ENCODE assay signal across 5 cellular contexts in genomic region chr17:83134456-83134855, GRCh38. TPM values are rescaled to one million over a fixed set of nuclear protein-coding genes. Genes with fewer than 3 reads are reported as not detected.
A peak's percentile ranks its signal among the peaks of the same experiment; 100 is the strongest.
DNase-seq lines count a peak whose midpoint lies in the region; ATAC-seq and TF ChIP-seq lines count a peak whose summit lies in the region.
"Not testable (repeated sequence)": the region's sequence is repeated elsewhere in the genome, so short reads cannot be mapped to it uniquely, and the experiment has no call there.

No MANE protein-coding gene starts in this region.

- H3K9me3 Mint-ChIP-seq in chondrocyte (ENCODE audit: low read depth); osteocyte (ENCODE audit: unreplicated experiment): not testable (repeated sequence)

- not testable (repeated sequence) for H3K27me3 Mint-ChIP-seq in chondrocyte (ENCODE audit: low read depth); osteocyte (ENCODE audit: unreplicated experiment)

- H3K27me3 ChIP-seq in sigmoid colon, upper lobe of right lung: not testable (repeated sequence)

- not testable (repeated sequence) for ATAC-seq in Right ventricle myocardium superior (ENCODE audit: poor library complexity); upper lobe of right lung

- H3K4me3 ChIP-seq in sigmoid colon, upper lobe of right lung: not testable (repeated sequence)

- H3K27ac Mint-ChIP-seq in chondrocyte (ENCODE audit: unreplicated experiment); osteocyte (ENCODE audit: unreplicated experiment): not testable (repeated sequence)

- not testable (repeated sequence) for H3K36me3 ChIP-seq in sigmoid colon, upper lobe of right lung

- 91 to 94% methylated on average over 38 of the region's 38 CpGs for WGBS in sigmoid colon, 2 donors

- intact Hi-C loops in Right ventricle myocardium superior (cut with DNase I); sigmoid colon (cut with DNase I); upper lobe of right lung (cut with DNase I): not testable (repeated sequence)

- not testable (repeated sequence) for H3K36me3 Mint-ChIP-seq in chondrocyte (ENCODE audit: low read depth); osteocyte (ENCODE audit: unreplicated experiment)

- not testable (repeated sequence) for H3K4me1 ChIP-seq in sigmoid colon, upper lobe of right lung

- H3K4me1 Mint-ChIP-seq in chondrocyte (ENCODE audit: low read depth); osteocyte (ENCODE audit: unreplicated experiment): not testable (repeated sequence)

- not testable (repeated sequence) for H3K4me3 Mint-ChIP-seq in chondrocyte (ENCODE audit: unreplicated experiment); osteocyte (ENCODE audit: unreplicated experiment)

- DNase-seq in chondrocyte (ENCODE audit: low spot score) (peak; percentile 15), Right ventricle myocardium superior (peak; percentile 11), osteocyte (ENCODE audit: extremely low spot score, unreplicated experiment) (peak; percentile 19), sigmoid colon (peak; percentile 17), upper lobe of right lung (peak; percentile 1)

- H3K27ac ChIP-seq in sigmoid colon, upper lobe of right lung: not testable (repeated sequence)

- not testable (repeated sequence) for TF ChIP-seq CTCF in chondrocyte (IDR thresholded peaks at IDR 0.05); osteocyte (IDR thresholded peaks at IDR 0.05); sigmoid colon (IDR thresholded peaks at IDR 0.05); upper lobe of right lung (IDR thresholded peaks at IDR 0.05)

- not testable (repeated sequence) for H3K9me3 ChIP-seq in sigmoid colon, upper lobe of right lung

- TF ChIP-seq POLR2A in sigmoid colon (IDR thresholded peaks at IDR 0.05), result not testable (repeated sequence)

- TF ChIP-seq EP300 in sigmoid colon (IDR thresholded peaks at IDR 0.05), result not testable (repeated sequence)

RNA-seq across cellular contexts. Expression of gene METRNL, which starts 55.0 kb away (rescaled TPM):
- 63.8 to 79.4 TPM (median 64.7 TPM) in 3 replicates for total RNA-seq in chondrocyte
- 70.3 TPM for total RNA-seq in Right ventricle myocardium superior
- 214 and 217 TPM in 2 replicates for total RNA-seq in osteocyte
- total RNA-seq in sigmoid colon, result 10 to 100 TPM; 26.8 to 53.6 (median 29.8) TPM
- polyA plus RNA-seq in sigmoid colon, result 100 to 1,000 TPM in 1 of 3 donors, 10 to 100 TPM in 2; 93.1 to 116 (median 99.6) TPM
- total RNA-seq in upper lobe of right lung, result 79.9 TPM
